8 cellular contexts compared by ENCODE assay signal in genomic region chr10:98425511-98426352, GRCh38. TPM values are rescaled to one million over a fixed set of nuclear protein-coding genes. Genes with fewer than 3 reads are reported as not detected.
DNase-seq lines count a peak whose midpoint lies in the region; ATAC-seq, FAIRE-seq and TF ChIP-seq lines count a peak whose summit lies in the region.

No MANE protein-coding gene starts in this region.

- in situ Hi-C loops in GM12878 (cut with MboI) = no loop called here

- CTCF ChIA-PET in SK-N-SH (lab: Yijun Ruan, JAX) = interaction anchor here (0.6 to 2.0 kb wide), 16 partner anchors 9 to 183 kb away, joined by 3 to 19 read pairs (median 4); no protein-coding TSS in a partner anchor
- CTCF ChIA-PET in GM12878 (lab: Yijun Ruan, JAX) = interaction anchor here (0.6 to 3.0 kb wide), 21 partner anchors 8 to 1261 kb away, joined by 3 to 22 read pairs (median 3); partner anchors contain the start of genes HPS1 and PYROXD2

- POLR2A ChIA-PET in SK-N-SH (lab: Yijun Ruan, JAX) = interaction anchor here (0.6 to 1.0 kb wide), 2 partner anchors 11 to 117 kb away, joined by 3 to 4 read pairs; partner anchors contain the start of gene PYROXD2
- POLR2A ChIA-PET in GM12878 (lab: Charles Lee) = interaction anchor here (0.7 kb wide), 1 partner anchor 21 kb away, joined by 3 read pairs; no protein-coding TSS in a partner anchor

- RAD21 ChIA-PET in GM12878 (lab: Charles Lee; ENCODE audit: unreplicated experiment) = interaction anchor here (1.0 to 1.4 kb wide), 3 partner anchors 15 to 511 kb away, joined by 3 to 6 read pairs (median 5); no protein-coding TSS in a partner anchor

- H4K20me1 ChIP-seq in SK-N-SH (ENCODE audit: insufficient read depth) (no peaks in the 10 kb centered on the region), GM12878 (ENCODE audit: control insufficient read depth, insufficient read depth) (no peaks in the 10 kb centered on the region)

- no peak for TF ChIP-seq POLR2A in GM12878 (IDR thresholded peaks at IDR 0.05; ENCODE audit: low read depth, low read length)

- no TSS peak for BruUV-seq in GM12878 (replicated peaks; lab: Mats Ljungman, UMichigan)

- no peak overlapping the region for H3K4me3 ChIP-seq in SK-N-SH (ENCODE audit: low read depth in 2 of 2, low read length in 1 of 2)
- no peak overlapping the region for H3K4me3 ChIP-seq in GM12878

- H3K79me2 ChIP-seq in SK-N-SH (ENCODE audit: insufficient read depth) (no peaks in the 10 kb centered on the region), GM12878 (ENCODE audit: control insufficient read depth, insufficient read depth, low read length) (no peaks in the 10 kb centered on the region)

- H3K27me3 ChIP-seq in SK-N-SH (ENCODE audit: insufficient read depth) (no peaks in the 10 kb centered on the region), GM12878 (replicated peaks in 1 of 2; ENCODE audit: control insufficient read depth in 2 of 2, insufficient read depth in 2 of 2, low read length in 1 of 2) (no peaks in the 10 kb centered on the region)

- TF ChIP-seq RAD21 in SK-N-SH (IDR thresholded peaks at IDR 0.05; ENCODE audit: low read length) (peak; percentile 53), GM12878 (IDR thresholded peaks at IDR 0.05; ENCODE audit: insufficient read depth, low read depth, low read length) (peak; percentile 62)

- H3K36me3 ChIP-seq in SK-N-SH (replicated peaks in 1 of 2; ENCODE audit: control insufficient read depth in 1 of 2, insufficient read depth in 2 of 2, low read length in 1 of 2) (peaks cover 0 to 18% of the 10 kb centered on the region in 2 experiments), GM12878 (ENCODE audit: control insufficient read depth in 2 of 2, insufficient read depth in 2 of 2, low read length in 1 of 2) (peaks cover 18 to 19% of the 10 kb centered on the region in 2 experiments; a peak in 3 of 4 replicates)

- no peaks in the 10 kb centered on the region for H3K9me3 ChIP-seq in SK-N-SH
- no peaks in the 10 kb centered on the region for H3K9me3 ChIP-seq in GM12878 (replicated peaks; ENCODE audit: control insufficient read depth, insufficient read depth, low read length)

- no peak overlapping the region for H3K9ac ChIP-seq in SK-N-SH
- H3K9ac ChIP-seq in GM12878 (ENCODE audit: control insufficient read depth, insufficient read depth, low read length) = no peak overlapping the region

- H3F3A ChIP-seq in SK-N-SH (replicated peaks; ENCODE audit: insufficient read depth) = no peaks in the 10 kb centered on the region

- no peak for TF ChIP-seq EP300 in SK-N-SH (IDR thresholded peaks at IDR 0.05; ENCODE audit: borderline replicate concordance in 1 of 2, low read depth in 1 of 2, low read length in 1 of 2)
- TF ChIP-seq EP300 in GM12878 (IDR thresholded peaks at IDR 0.05; ENCODE audit: borderline replicate concordance in 1 of 2, control insufficient read depth in 1 of 2, low read depth in 2 of 2, low read length in 2 of 2) = no peak

- peak; percentile 31 for FAIRE-seq in GM12878 (lab: Jason Lieb, UNC)

- ATAC-seq in GM18502 (IDR thresholded peaks at IDR 0.05; ENCODE audit: poor library complexity, unreplicated experiment) = peak; percentile 76
- peak; percentile 48 for ATAC-seq in HG03342 (IDR thresholded peaks at IDR 0.05; ENCODE audit: unreplicated experiment)
- peak; percentile 97 for ATAC-seq in GM12878
- peak; percentile 76 for ATAC-seq in stimulated activated naive CD8-positive, alpha-beta T cell treated with anti-CD3 and anti-CD28 coated beads, Interleukin-15, Interleukin-2, amounts not matched to agents 100 U/mL and 50 U/mL, for 24 hours
- ATAC-seq in omental fat pad (ENCODE audit: low FRiP score) = no peak

- H3K4me2 ChIP-seq in SK-N-SH (no peak overlapping the region), GM12878 (ENCODE audit: control insufficient read depth, insufficient read depth) (no peak overlapping the region)

- H2AFZ ChIP-seq in SK-N-SH (ENCODE audit: low read depth) (no peak overlapping the region), GM12878 (ENCODE audit: control insufficient read depth, low read depth, low read length) (no peak overlapping the region)

- SMC1A ChIA-PET in GM12878 (lab: Charles Lee; ENCODE audit: uncharacterized antibody, unreplicated experiment) = interaction anchor here (0.6 to 1.5 kb wide), 5 partner anchors 15 to 327 kb away, joined by 3 to 5 read pairs (median 3); no protein-coding TSS in a partner anchor

- H3K27ac ChIP-seq in SK-N-SH (ENCODE audit: low read depth in 2 of 2, low read length in 1 of 2) (no peak overlapping the region), GM12878 (ENCODE audit: control insufficient read depth, insufficient read depth) (no peak overlapping the region)

- TF ChIP-seq CTCF in SK-N-SH (IDR thresholded peaks at IDR 0.05) (peak; percentile 65), GM12878 (IDR thresholded peaks at IDR 0.05 in 2 of 3, conservative IDR thresholded peaks at IDR 0.05 in 1 of 3; ENCODE audit: control insufficient read depth in 2 of 3, extremely low read depth in 1 of 3, insufficient read depth in 1 of 3, low read depth in 3 of 3, low read length in 3 of 3) (peak; percentile 66 to 93 (median 78)), omental fat pad (IDR thresholded peaks at IDR 0.05) (no peak)

- no peaks in the 10 kb centered on the region for H3K9me2 ChIP-seq in SK-N-SH

- DNase-seq in AG08396 (ENCODE audit: low spot score) (peak; percentile 71), SK-N-SH (peak; percentile 78), GM12878 (ENCODE audit: low read depth, low spot score) (no peak), kidney glomerular epithelial cell (lab: John Stamatoyannopoulos, UW) (peak; percentile 1), omental fat pad (ENCODE audit: low spot score) (no peak)
- DNase-seq in stimulated activated naive CD8-positive, alpha-beta T cell treated with anti-CD3 and anti-CD28 coated beads, Interleukin-15, Interleukin-2, amounts not matched to agents 100 U/mL and 50 U/mL, for 24 hours = peak; percentile 54

- WGBS in SK-N-SH (ENCODE audit: low lambda C conversion rate) = 90% methylated on average over 20 of the region's 21 CpGs
- 79% methylated on average over 21 of the region's 21 CpGs for WGBS in GM12878 (ENCODE audit: insufficient coverage, insufficient replicate concordance, low lambda C conversion rate, missing lambda C conversion rate)

- intact Hi-C loops in GM12878 (cut with micrococcal nuclease; ENCODE audit: unreplicated experiment) = no loop called here

- H3K4me1 ChIP-seq in SK-N-SH (ENCODE audit: control insufficient read depth in 1 of 2, insufficient read depth in 2 of 2, low read depth in 1 of 2, low read length in 1 of 2) (peaks cover 0 to 3% of the 10 kb centered on the region in 2 experiments; a peak in 1 of 4 replicates), GM12878 (ENCODE audit: control insufficient read depth, insufficient read depth, low read length) (peaks cover 4% of the 10 kb centered on the region)

TF ChIP-seq in SK-N-SH, 30 proteins besides CTCF, POLR2A, EP300 and RAD21:
- TF ChIP-seq NRF1 (IDR thresholded peaks at IDR 0.05; ENCODE audit: low read depth, low read length) = no peak
- TF ChIP-seq SMC3 (IDR thresholded peaks at IDR 0.05; ENCODE audit: low read depth, low read length) = peak; percentile 45

TF ChIP-seq in GM12878, 131 proteins besides CTCF, POLR2A, EP300 and RAD21:
- TF ChIP-seq SMC3 (IDR thresholded peaks at IDR 0.05; ENCODE audit: borderline replicate concordance, low read length) (peak; percentile 51), RAD51 (IDR thresholded peaks at IDR 0.05) (no peak)

RNA-seq across cellular contexts. Expression of gene PYROXD2, which starts 10.8 kb away (rescaled TPM):
- polyA plus RNA-seq in SK-N-SH (2012; rRNA removed) = 26.5 and 26.7 TPM in 2 replicates
- polyA plus RNA-seq in SK-N-SH (2012; cell fraction: cytosol; rRNA removed) = 14.6 and 21.0 TPM in 2 replicates
- 115 and 123 TPM in 2 replicates for polyA plus RNA-seq in SK-N-SH (2012; cell fraction: nucleus; rRNA removed)
- total RNA-seq in GM12878 (2013; cell fraction: nucleolus; rRNA removed) = 28.8 and 34.3 TPM in 2 replicates
- 8.1 and 9.2 TPM in 2 replicates for total RNA-seq in GM12878 (2014; rRNA removed)
- total RNA-seq in GM12878 (2014; rRNA removed; fragmentation: Illumina TruSeq; extraction: Trizol) = 5.3 and 7.2 TPM in 2 replicates
- total RNA-seq in GM12878 (2021) = 9.5 and 11.3 TPM in 2 replicates
- 0.87 TPM for polyA plus RNA-seq in GM12878 (2011; ENCODE audit: low read depth)
- 5.0 and 7.6 TPM in 2 replicates for polyA plus RNA-seq in GM12878 (2011; rRNA removed)
- polyA plus RNA-seq in GM12878 (2011; cell fraction: cytosol; rRNA removed) = 4.3 and 9.9 TPM in 2 replicates
- polyA plus RNA-seq in GM12878 (2011; cell fraction: nucleus; rRNA removed) = 37.1 and 47.3 TPM in 2 replicates
- 5.0 and 5.5 TPM in 2 replicates for polyA plus RNA-seq in GM12878 (2012)
- polyA plus RNA-seq in GM12878 (2014; fragmentation: Illumina TruSeq; extraction: Trizol) = 1.1 and 4.8 TPM in 2 replicates
- 10 to 100 TPM; 10.8 to 11.8 TPM for polyA plus RNA-seq in GM12878 (2014; fragmentation: Nextera tagmentation; extraction: Ambion mirVana)
- 10.4 and 13.6 TPM in 2 replicates for polyA plus RNA-seq in GM12878 (2014; rRNA removed)
- polyA plus RNA-seq in GM12878 (2016; fragmentation: Nextera tagmentation; extraction: Ambion mirVana) = 10 to 100 TPM; 14.2 to 15.8 TPM
- 1.9 and 3.3 TPM in 2 replicates for polyA minus RNA-seq in GM12878 (2011; rRNA and poly(A)+ RNA removed)
- 1.5 and 1.8 TPM in 2 replicates for polyA minus RNA-seq in GM12878 (2011; cell fraction: cytosol; rRNA and poly(A)+ RNA removed)
- polyA minus RNA-seq in GM12878 (2011; cell fraction: nucleus; rRNA and poly(A)+ RNA removed) = 3.4 and 5.2 TPM in 2 replicates
- total RNA-seq in omental fat pad = 10 to 100 TPM in 1 of 4 donors, 1 to 10 TPM in 3; 8.5 to 10.4 (median 9.2) TPM

RNA-seq across cellular contexts. Expression of gene HPS1, which starts 21.0 kb away (rescaled TPM):
- polyA plus RNA-seq in SK-N-SH (2012; rRNA removed) (39.2 and 41.4 TPM in 2 replicates), GM12878 (2011; rRNA removed) (36.7 and 58.7 TPM in 2 replicates), GM12878 (2014; fragmentation: Illumina TruSeq; extraction: Trizol) (36.5 and 45.8 TPM in 2 replicates), GM12878 (2014; fragmentation: Nextera tagmentation; extraction: Ambion mirVana) (10 to 100 TPM; 27.9 to 35.8 TPM), GM12878 (2014; rRNA removed) (59.3 and 65.2 TPM in 2 replicates), GM12878 (2016; fragmentation: Nextera tagmentation; extraction: Ambion mirVana) (100 to 1,000 TPM; 123 to 138 TPM)
- polyA plus RNA-seq in SK-N-SH (2012; cell fraction: cytosol; rRNA removed) = 26.6 and 32.3 TPM in 2 replicates
- 97.5 and 118 TPM in 2 replicates for polyA plus RNA-seq in SK-N-SH (2012; cell fraction: nucleus; rRNA removed)
- 119 and 128 TPM in 2 replicates for total RNA-seq in GM12878 (2013; cell fraction: nucleolus; rRNA removed)
- total RNA-seq in GM12878 (2014; rRNA removed) (44.5 and 50.8 TPM in 2 replicates), GM12878 (2014; rRNA removed; fragmentation: Illumina TruSeq; extraction: Trizol) (26.0 and 27.1 TPM in 2 replicates), GM12878 (2021) (63.9 and 71.5 TPM in 2 replicates), omental fat pad (10 to 100 TPM; 39.0 to 56.7 (median 48.5) TPM)
- polyA plus RNA-seq in GM12878 (2011; ENCODE audit: low read depth) = 19.7 TPM
- 55.6 and 67.7 TPM in 2 replicates for polyA plus RNA-seq in GM12878 (2011; cell fraction: cytosol; rRNA removed)
- 252 and 294 TPM in 2 replicates for polyA plus RNA-seq in GM12878 (2011; cell fraction: nucleus; rRNA removed)
- polyA plus RNA-seq in GM12878 (2012) = 53.6 and 53.9 TPM in 2 replicates
- polyA minus RNA-seq in GM12878 (2011; rRNA and poly(A)+ RNA removed) = 45.6 and 57.2 TPM in 2 replicates
- polyA minus RNA-seq in GM12878 (2011; cell fraction: cytosol; rRNA and poly(A)+ RNA removed) = 21.9 and 23.4 TPM in 2 replicates
- 68.9 and 118 TPM in 2 replicates for polyA minus RNA-seq in GM12878 (2011; cell fraction: nucleus; rRNA and poly(A)+ RNA removed)

Comparison
In these comparisons a context has a peak if more than half of its experiments do, and no peak if none do; other contexts are left out.
1. DNase-seq: peak in AG08396 (single experiment), SK-N-SH (single experiment), kidney glomerular epithelial cell (single experiment) and stimulated activated naive CD8-positive, alpha-beta T cell treated with anti-CD3 and anti-CD28 coated beads, Interleukin-15, Interleukin-2, amounts not matched to agents 100 U/mL and 50 U/mL, for 24 hours (single experiment); none in GM12878 (single experiment) and omental fat pad (single experiment).
2. CTCF ChIP-seq: peak in SK-N-SH (single experiment) and GM12878 (3 of 3); none in omental fat pad (0 of 3).